In genomic region chr12:7038591-7038990, GRCh38 we compare ENCODE assay signal across 2 cellular contexts.
TF ChIP-seq lines count a peak whose summit lies in the region.

No MANE protein-coding gene starts in this region.

TF ChIP-seq in IMR-90, 13 proteins besides CTCF, POLR2A, EP300 and RAD21:
- TF ChIP-seq, protein P1, sequence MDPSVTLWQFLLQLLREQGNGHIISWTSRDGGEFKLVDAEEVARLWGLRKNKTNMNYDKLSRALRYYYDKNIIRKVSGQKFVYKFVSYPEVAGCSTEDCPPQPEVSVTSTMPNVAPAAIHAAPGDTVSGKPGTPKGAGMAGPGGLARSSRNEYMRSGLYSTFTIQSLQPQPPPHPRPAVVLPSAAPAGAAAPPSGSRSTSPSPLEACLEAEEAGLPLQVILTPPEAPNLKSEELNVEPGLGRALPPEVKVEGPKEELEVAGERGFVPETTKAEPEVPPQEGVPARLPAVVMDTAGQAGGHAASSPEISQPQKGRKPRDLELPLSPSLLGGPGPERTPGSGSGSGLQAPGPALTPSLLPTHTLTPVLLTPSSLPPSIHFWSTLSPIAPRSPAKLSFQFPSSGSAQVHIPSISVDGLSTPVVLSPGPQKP (IDR thresholded peaks at IDR 0.05; ENCODE audit: borderline replicate concordance, low read depth, low read length), result no peak
- TF ChIP-seq SMC3 (IDR thresholded peaks at IDR 0.05; ENCODE audit: low read depth, low read length) (no peak), MAZ (IDR thresholded peaks at IDR 0.05; ENCODE audit: borderline replicate concordance, low read depth, low read length) (no peak), MAFK (IDR thresholded peaks at IDR 0.05; ENCODE audit: low read depth, low read length) (no peak), MXI1 (IDR thresholded peaks at IDR 0.05; ENCODE audit: borderline replicate concordance, low read depth, low read length) (no peak), CHD1 (IDR thresholded peaks at IDR 0.05; ENCODE audit: low read depth, low read length) (no peak), RFX5 (IDR thresholded peaks at IDR 0.05; ENCODE audit: low read depth, low read length) (no peak), RCOR1 (IDR thresholded peaks at IDR 0.05; ENCODE audit: insufficient replicate concordance, low read length) (no peak), NFE2L2 (IDR thresholded peaks at IDR 0.05; ENCODE audit: low read depth, low read length) (no peak), FOS (IDR thresholded peaks at IDR 0.05; ENCODE audit: low read depth, low read length) (no peak), BHLHE40 (IDR thresholded peaks at IDR 0.05; ENCODE audit: low read depth, low read length) (no peak), CEBPB (IDR thresholded peaks at IDR 0.05; ENCODE audit: low read depth, low read length) (no peak)
- TF ChIP-seq, protein P2, sequence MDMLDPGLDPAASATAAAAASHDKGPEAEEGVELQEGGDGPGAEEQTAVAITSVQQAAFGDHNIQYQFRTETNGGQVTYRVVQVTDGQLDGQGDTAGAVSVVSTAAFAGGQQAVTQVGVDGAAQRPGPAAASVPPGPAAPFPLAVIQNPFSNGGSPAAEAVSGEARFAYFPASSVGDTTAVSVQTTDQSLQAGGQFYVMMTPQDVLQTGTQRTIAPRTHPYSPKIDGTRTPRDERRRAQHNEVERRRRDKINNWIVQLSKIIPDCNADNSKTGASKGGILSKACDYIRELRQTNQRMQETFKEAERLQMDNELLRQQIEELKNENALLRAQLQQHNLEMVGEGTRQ (IDR thresholded peaks at IDR 0.05; ENCODE audit: low read depth, low read length), result no peak

TF ChIP-seq in WTC11, 78 proteins besides CTCF, POLR2A, EP300 and RAD21:
- TF ChIP-seq ESRRA (CRISPR knock-in tag; IDR thresholded peaks at IDR 0.05; ENCODE audit: borderline replicate concordance), result no peak
- TF ChIP-seq, protein P2 (CRISPR knock-in tag; IDR thresholded peaks at IDR 0.05), result no peak
- TF ChIP-seq CBFB (CRISPR knock-in tag; IDR thresholded peaks at IDR 0.05; ENCODE audit: low read depth), result no peak
- TF ChIP-seq ZBTB21 (CRISPR knock-in tag; IDR thresholded peaks at IDR 0.05; ENCODE audit: borderline replicate concordance), result no peak
- TF ChIP-seq, protein P3, sequence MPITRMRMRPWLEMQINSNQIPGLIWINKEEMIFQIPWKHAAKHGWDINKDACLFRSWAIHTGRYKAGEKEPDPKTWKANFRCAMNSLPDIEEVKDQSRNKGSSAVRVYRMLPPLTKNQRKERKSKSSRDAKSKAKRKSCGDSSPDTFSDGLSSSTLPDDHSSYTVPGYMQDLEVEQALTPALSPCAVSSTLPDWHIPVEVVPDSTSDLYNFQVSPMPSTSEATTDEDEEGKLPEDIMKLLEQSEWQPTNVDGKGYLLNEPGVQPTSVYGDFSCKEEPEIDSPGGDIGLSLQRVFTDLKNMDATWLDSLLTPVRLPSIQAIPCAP (CRISPR knock-in tag; IDR thresholded peaks at IDR 0.05), result no peak
- no peak for TF ChIP-seq IRF2 (CRISPR knock-in tag; IDR thresholded peaks at IDR 0.05; ENCODE audit: borderline replicate concordance, low read depth)
- TF ChIP-seq MYBL2 (CRISPR knock-in tag; IDR thresholded peaks at IDR 0.05), result no peak
- TF ChIP-seq, protein P4, sequence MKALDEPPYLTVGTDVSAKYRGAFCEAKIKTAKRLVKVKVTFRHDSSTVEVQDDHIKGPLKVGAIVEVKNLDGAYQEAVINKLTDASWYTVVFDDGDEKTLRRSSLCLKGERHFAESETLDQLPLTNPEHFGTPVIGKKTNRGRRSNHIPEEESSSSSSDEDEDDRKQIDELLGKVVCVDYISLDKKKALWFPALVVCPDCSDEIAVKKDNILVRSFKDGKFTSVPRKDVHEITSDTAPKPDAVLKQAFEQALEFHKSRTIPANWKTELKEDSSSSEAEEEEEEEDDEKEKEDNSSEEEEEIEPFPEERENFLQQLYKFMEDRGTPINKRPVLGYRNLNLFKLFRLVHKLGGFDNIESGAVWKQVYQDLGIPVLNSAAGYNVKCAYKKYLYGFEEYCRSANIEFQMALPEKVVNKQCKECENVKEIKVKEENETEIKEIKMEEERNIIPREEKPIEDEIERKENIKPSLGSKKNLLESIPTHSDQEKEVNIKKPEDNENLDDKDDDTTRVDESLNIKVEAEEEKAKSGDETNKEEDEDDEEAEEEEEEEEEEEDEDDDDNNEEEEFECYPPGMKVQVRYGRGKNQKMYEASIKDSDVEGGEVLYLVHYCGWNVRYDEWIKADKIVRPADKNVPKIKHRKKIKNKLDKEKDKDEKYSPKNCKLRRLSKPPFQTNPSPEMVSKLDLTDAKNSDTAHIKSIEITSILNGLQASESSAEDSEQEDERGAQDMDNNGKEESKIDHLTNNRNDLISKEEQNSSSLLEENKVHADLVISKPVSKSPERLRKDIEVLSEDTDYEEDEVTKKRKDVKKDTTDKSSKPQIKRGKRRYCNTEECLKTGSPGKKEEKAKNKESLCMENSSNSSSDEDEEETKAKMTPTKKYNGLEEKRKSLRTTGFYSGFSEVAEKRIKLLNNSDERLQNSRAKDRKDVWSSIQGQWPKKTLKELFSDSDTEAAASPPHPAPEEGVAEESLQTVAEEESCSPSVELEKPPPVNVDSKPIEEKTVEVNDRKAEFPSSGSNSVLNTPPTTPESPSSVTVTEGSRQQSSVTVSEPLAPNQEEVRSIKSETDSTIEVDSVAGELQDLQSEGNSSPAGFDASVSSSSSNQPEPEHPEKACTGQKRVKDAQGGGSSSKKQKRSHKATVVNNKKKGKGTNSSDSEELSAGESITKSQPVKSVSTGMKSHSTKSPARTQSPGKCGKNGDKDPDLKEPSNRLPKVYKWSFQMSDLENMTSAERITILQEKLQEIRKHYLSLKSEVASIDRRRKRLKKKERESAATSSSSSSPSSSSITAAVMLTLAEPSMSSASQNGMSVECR (CRISPR knock-in tag; IDR thresholded peaks at IDR 0.05; ENCODE audit: borderline replicate concordance), result no peak
- no peak for TF ChIP-seq MAX (CRISPR knock-in tag; IDR thresholded peaks at IDR 0.05)
- no peak for TF ChIP-seq GRHL2 (CRISPR knock-in tag; IDR thresholded peaks at IDR 0.05; ENCODE audit: insufficient replicate concordance, severe bottlenecking)
- TF ChIP-seq ZNF138 (CRISPR knock-in tag; conservative IDR thresholded peaks at IDR 0.05), result no peak
- TF ChIP-seq OVOL2 (CRISPR knock-in tag; IDR thresholded peaks at IDR 0.05; ENCODE audit: borderline replicate concordance), result no peak
- TF ChIP-seq FOXP1 (CRISPR knock-in tag; IDR thresholded peaks at IDR 0.05; ENCODE audit: borderline replicate concordance), result no peak
- TF ChIP-seq USF1 (CRISPR knock-in tag; IDR thresholded peaks at IDR 0.05), result no peak
- TF ChIP-seq SOX15 (CRISPR knock-in tag; IDR thresholded peaks at IDR 0.05), result no peak
- TF ChIP-seq ATF1 (CRISPR knock-in tag; IDR thresholded peaks at IDR 0.05), result no peak
- TF ChIP-seq NFYB (CRISPR knock-in tag; conservative IDR thresholded peaks at IDR 0.05; ENCODE audit: low read depth), result no peak
- TF ChIP-seq ZMAT4 (CRISPR knock-in tag; IDR thresholded peaks at IDR 0.05), result no peak
- TF ChIP-seq, protein P5, sequence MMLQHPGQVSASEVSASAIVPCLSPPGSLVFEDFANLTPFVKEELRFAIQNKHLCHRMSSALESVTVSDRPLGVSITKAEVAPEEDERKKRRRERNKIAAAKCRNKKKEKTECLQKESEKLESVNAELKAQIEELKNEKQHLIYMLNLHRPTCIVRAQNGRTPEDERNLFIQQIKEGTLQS (CRISPR knock-in tag; conservative IDR thresholded peaks at IDR 0.05), result no peak
